In the genomic region with DNA sequence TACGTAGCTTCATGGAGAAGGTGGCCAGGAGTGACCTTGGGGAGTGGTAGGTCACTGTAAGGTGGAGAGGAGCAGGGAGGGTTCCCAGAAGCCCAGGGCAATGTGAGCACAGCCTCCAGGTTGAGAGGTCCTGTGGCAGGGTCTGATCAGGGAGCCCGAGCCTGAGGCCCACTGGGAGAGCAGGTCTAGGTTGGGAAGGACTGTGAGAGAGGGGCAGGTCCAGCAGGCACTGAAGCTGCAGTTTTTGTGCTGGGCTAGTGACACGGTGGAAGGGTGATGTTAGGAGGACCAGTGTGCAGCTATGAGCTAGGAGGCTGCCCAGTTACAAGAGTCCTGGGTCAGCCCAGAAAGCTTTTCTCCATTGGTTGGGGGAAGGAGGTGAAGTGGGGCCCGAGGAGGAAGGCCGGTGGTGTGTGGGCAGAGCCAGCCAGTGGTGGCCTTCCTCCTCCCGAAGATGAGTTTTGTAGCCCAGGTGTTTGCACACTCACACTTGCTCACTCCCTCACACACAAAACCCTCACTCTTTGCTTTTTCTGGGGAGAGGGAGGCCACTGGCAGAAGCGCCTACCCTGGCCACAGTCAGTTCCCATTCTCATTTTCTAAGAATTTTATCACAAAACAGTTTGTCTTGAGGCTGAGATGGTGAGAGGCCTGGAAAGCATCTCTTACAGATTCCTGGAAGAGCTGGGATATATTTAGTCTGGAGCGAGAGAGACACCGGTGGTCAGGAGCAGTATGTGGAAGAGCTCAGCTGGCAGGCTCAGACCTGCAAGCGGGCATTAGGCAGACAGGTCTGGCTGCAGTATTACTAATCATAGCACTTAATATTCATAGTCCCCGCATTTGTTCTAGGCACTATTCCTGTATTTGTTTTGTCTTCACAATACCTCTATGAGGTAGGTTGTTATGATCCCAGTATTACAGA, we compare ENCODE assay signal across 9 cellular contexts. TPM values are rescaled to one million over a fixed set of nuclear protein-coding genes. Genes with fewer than 3 reads are reported as not detected.
DNase-seq lines count a peak whose midpoint lies in the region; ATAC-seq and TF ChIP-seq lines count a peak whose summit lies in the region.
"Had no signal": no experiment of that assay in that cellular context is flagged by ENCODE, and none has a peak within 500 bp of the region (broad histone marks: within the 10 kb centered on the region; RNA-seq: fewer than 3 reads in every experiment).

No MANE protein-coding gene starts in this region.

- peaks cover 11% of the 10 kb centered on the region for H3K4me1 Mint-ChIP-seq in GM23338
- H3K4me1 Mint-ChIP-seq in Caco-2 (ENCODE audit: low read depth, unreplicated experiment) = peaks cover 4% of the 10 kb centered on the region

- H3F3A ChIP-seq in GM23338 (replicated peaks; ENCODE audit: low read depth) = no peaks in the 10 kb centered on the region

- in situ Hi-C loops in gastrocnemius medialis (cut with MboI; ENCODE audit: low sequenced_read_pairs in 4 of 4) = no loop called here

- no peaks in the 10 kb centered on the region; the same call in 1 of the 2 replicates for H4K20me1 ChIP-seq in GM23338 (replicated peaks; ENCODE audit: insufficient read depth)

- BruUV-seq in Caco-2 (replicated peaks; lab: Mats Ljungman, UMichigan) = no TSS peak

- peak overlapping the region; percentile 93 for H3K4me3 Mint-ChIP-seq in GM23338
- no peak overlapping the region for H3K4me3 Mint-ChIP-seq in Caco-2 (ENCODE audit: unreplicated experiment)

- H3K27ac ChIP-seq in GM23338 (ENCODE audit: low read depth) (no peak overlapping the region), gastrocnemius medialis (peak overlapping the region; percentile 47 to 78 (median 76))

- H3K9me3 ChIP-seq in gastrocnemius medialis = peaks cover 0 to 3% (median 0%) of the 10 kb centered on the region in 3 donors
- H3K9me3 ChIP-seq in Caco-2 = peaks cover 8% of the 10 kb centered on the region

- no peaks in the 10 kb centered on the region for H3K9me2 ChIP-seq in GM23338 (ENCODE audit: insufficient read depth)

- H3K9me3 Mint-ChIP-seq in GM23338 (peaks cover 15% of the 10 kb centered on the region), Caco-2 (ENCODE audit: unreplicated experiment) (peaks cover 7% of the 10 kb centered on the region)

- DNase-seq in GM23338 (ENCODE audit: low spot score) (no peak), fibroblast of pulmonary artery (ENCODE audit: low read depth) (no peak), gastrocnemius medialis (no peak), Caco-2 (no peak), SHP77 treated with DMSO at 0.1 percent for 48 hours (lab: John Stamatoyannopoulos, UW) (no peak)
- DNase-seq: GOT3 had no signal

- H2AFZ ChIP-seq in GM23338 = no peak overlapping the region

- H3K79me2 ChIP-seq in GM23338 (replicated peaks; ENCODE audit: insufficient read depth) = peaks cover 10% of the 10 kb centered on the region; the same call in 1 of the 2 replicates

- TF ChIP-seq CTCF in GM23338 (conservative IDR thresholded peaks at IDR 0.05; ENCODE audit: low read depth in 2 of 2) = no peak
- TF ChIP-seq CTCF in fibroblast of pulmonary artery (IDR thresholded peaks at IDR 0.05; ENCODE audit: low read length, missing control alignments) = no peak
- TF ChIP-seq CTCF in gastrocnemius medialis (IDR thresholded peaks at IDR 0.05 in 4 of 5, conservative IDR thresholded peaks at IDR 0.05 in 1 of 5) = no peak
- no peak for TF ChIP-seq CTCF in Caco-2 (IDR thresholded peaks at IDR 0.05; ENCODE audit: insufficient read depth in 1 of 2, low read depth in 1 of 2, low read length in 1 of 2, severe bottlenecking in 1 of 2, unreplicated experiment in 1 of 2)

- H3K4me3 ChIP-seq in GM23338 = peak overlapping the region; percentile 93; the same call in 1 of the 2 replicates
- H3K4me3 ChIP-seq in fibroblast of pulmonary artery (replicated peaks; ENCODE audit: low read depth, low read length) = peak overlapping the region; percentile 70
- peak overlapping the region in 1 of 4 donors; percentile 86 for H3K4me3 ChIP-seq in gastrocnemius medialis
- no peak overlapping the region for H3K4me3 ChIP-seq in Caco-2 (ENCODE audit: low read depth, low read length)

- H3K36me3 Mint-ChIP-seq in GM23338 (ENCODE audit: low read depth) = peaks cover 2% of the 10 kb centered on the region
- H3K36me3 Mint-ChIP-seq in Caco-2 (ENCODE audit: insufficient read depth, unreplicated experiment) = no peaks in the 10 kb centered on the region

- peaks cover 20% of the 10 kb centered on the region for H3K27me3 ChIP-seq in GM23338 (ENCODE audit: insufficient read depth)
- H3K27me3 ChIP-seq in gastrocnemius medialis = no peaks in the 10 kb centered on the region
- H3K27me3 ChIP-seq in Caco-2 (replicated peaks; ENCODE audit: control insufficient read depth, insufficient read depth, low read length) = no peaks in the 10 kb centered on the region

- H3K36me3 ChIP-seq in GM23338 (ENCODE audit: insufficient read depth) (no peaks in the 10 kb centered on the region), gastrocnemius medialis (peaks cover 0 to 1% of the 10 kb centered on the region in 2 donors), Caco-2 (ENCODE audit: control insufficient read depth, insufficient read depth, low read length) (no peaks in the 10 kb centered on the region)

- POLR2A ChIA-PET in Caco-2 (lab: Charles Lee) = no interaction called here

- no peak for TF ChIP-seq POLR2A in gastrocnemius medialis (IDR thresholded peaks at IDR 0.05)

- H3K4me2 ChIP-seq in GM23338 = peak overlapping the region; percentile 94

- CTCF ChIA-PET in Caco-2 (lab: Charles Lee) = interaction anchor here (1.0 kb wide), 1 partner anchor 54 kb away, joined by 3 read pairs; no protein-coding TSS in a partner anchor

- H3K27me3 Mint-ChIP-seq in GM23338 (ENCODE audit: insufficient read depth, low read depth, poor library complexity) (peaks cover 17% of the 10 kb centered on the region), Caco-2 (ENCODE audit: insufficient read depth, unreplicated experiment) (no peaks in the 10 kb centered on the region)

- H3K27ac Mint-ChIP-seq in GM23338 (no peak overlapping the region), Caco-2 (ENCODE audit: unreplicated experiment) (no peak overlapping the region)

- intact Hi-C loops in gastrocnemius medialis (cut with DNase I; ENCODE audit: low total_unique reads) (loop anchor here (10.0 kb wide), 1 partner anchor 831 kb away; a partner anchor contains a TSS), Caco-2 (cut with micrococcal nuclease; ENCODE audit: unreplicated experiment) (no loop called here)

- no peak for ATAC-seq in GM23338
- peak; percentile 51 for ATAC-seq in SK-N-SH treated with all-trans-retinoic acid at 6 μM for 48 hours
- ATAC-seq in gastrocnemius medialis = no peak
- ATAC-seq in GM21723 (IDR thresholded peaks at IDR 0.05; ENCODE audit: unreplicated experiment) = no peak
- no peak for ATAC-seq in HG03439 (IDR thresholded peaks at IDR 0.05; ENCODE audit: unreplicated experiment)

- H3K4me1 ChIP-seq in GM23338 (ENCODE audit: insufficient read depth) (no peaks in the 10 kb centered on the region; the same call in none of the 2 replicates), gastrocnemius medialis (peaks cover 32 to 40% of the 10 kb centered on the region in 2 donors), Caco-2 (peaks cover 8% of the 10 kb centered on the region)

TF ChIP-seq in GM23338, 12 proteins besides CTCF, POLR2A, EP300 and RAD21:
- TF ChIP-seq EZH2phosphoT487 (IDR thresholded peaks at IDR 0.05; ENCODE audit: unreplicated experiment) = no peak

TF ChIP-seq in SK-N-SH treated with all-trans-retinoic acid at 6 μM for 48 hours, 23 proteins besides CTCF, POLR2A, EP300 and RAD21:
- TF ChIP-seq ESRRG (CRISPR knock-in tag; IDR thresholded peaks at IDR 0.05) (no peak), OSR1 (CRISPR knock-in tag; IDR thresholded peaks at IDR 0.05) (no peak), TOX (CRISPR knock-in tag; IDR thresholded peaks at IDR 0.05; ENCODE audit: borderline replicate concordance) (no peak), ZC3H10 (CRISPR knock-in tag; IDR thresholded peaks at IDR 0.05) (no peak)
- TF ChIP-seq, protein P1, sequence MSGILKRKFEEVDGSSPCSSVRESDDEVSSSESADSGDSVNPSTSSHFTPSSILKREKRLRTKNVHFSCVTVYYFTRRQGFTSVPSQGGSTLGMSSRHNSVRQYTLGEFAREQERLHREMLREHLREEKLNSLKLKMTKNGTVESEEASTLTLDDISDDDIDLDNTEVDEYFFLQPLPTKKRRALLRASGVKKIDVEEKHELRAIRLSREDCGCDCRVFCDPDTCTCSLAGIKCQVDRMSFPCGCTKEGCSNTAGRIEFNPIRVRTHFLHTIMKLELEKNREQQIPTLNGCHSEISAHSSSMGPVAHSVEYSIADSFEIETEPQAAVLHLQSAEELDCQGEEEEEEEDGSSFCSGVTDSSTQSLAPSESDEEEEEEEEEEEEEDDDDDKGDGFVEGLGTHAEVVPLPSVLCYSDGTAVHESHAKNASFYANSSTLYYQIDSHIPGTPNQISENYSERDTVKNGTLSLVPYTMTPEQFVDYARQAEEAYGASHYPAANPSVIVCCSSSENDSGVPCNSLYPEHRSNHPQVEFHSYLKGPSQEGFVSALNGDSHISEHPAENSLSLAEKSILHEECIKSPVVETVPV (CRISPR knock-in tag; IDR thresholded peaks at IDR 0.05) = no peak
- TF ChIP-seq, protein P2, sequence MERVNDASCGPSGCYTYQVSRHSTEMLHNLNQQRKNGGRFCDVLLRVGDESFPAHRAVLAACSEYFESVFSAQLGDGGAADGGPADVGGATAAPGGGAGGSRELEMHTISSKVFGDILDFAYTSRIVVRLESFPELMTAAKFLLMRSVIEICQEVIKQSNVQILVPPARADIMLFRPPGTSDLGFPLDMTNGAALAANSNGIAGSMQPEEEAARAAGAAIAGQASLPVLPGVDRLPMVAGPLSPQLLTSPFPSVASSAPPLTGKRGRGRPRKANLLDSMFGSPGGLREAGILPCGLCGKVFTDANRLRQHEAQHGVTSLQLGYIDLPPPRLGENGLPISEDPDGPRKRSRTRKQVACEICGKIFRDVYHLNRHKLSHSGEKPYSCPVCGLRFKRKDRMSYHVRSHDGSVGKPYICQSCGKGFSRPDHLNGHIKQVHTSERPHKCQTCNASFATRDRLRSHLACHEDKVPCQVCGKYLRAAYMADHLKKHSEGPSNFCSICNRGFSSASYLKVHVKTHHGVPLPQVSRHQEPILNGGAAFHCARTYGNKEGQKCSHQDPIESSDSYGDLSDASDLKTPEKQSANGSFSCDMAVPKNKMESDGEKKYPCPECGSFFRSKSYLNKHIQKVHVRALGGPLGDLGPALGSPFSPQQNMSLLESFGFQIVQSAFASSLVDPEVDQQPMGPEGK (CRISPR knock-in tag; IDR thresholded peaks at IDR 0.05; ENCODE audit: borderline replicate concordance) = no peak

RNA-seq across cellular contexts. Expression of a gene that starts 57.1 kb away (rescaled TPM):
- total RNA-seq in GM23338 (2014; rRNA removed; shearing (Covaris generic)) = 0.10 and 0.19 TPM in 2 replicates
- polyA plus RNA-seq in GM23338 (2016; fragmentation: Nextera tagmentation; extraction: Ambion mirVana) = 0.30 and 0.40 TPM in 2 replicates
- 1 to 10 TPM in 2 of 4 donors, under 1 TPM in 2; 0.15 to 1.8 (median 0.95) TPM for total RNA-seq in gastrocnemius medialis
- total RNA-seq in Caco-2 (2022) = 1.1 and 1.7 TPM in 2 replicates
